ENCODE assay signal across 16 cellular contexts in the genomic region with DNA sequence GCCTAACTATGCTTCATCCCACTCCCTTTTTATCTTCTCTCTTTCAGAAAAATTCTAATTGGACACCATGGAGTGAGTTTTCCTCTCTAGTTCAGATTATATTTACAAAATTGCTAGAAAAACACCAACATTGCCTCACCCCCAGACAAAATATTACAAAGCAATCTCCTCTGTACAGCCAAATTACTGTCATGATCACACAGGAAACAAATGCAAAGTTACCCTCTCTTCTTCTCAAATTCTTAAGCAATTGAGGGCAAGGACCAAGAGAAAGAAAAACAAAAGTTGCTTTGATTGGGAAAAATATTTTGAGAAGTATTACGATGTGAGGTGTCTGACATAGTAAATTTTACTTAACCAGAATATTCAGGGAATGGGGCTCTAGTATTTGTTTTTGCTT. TPM values are rescaled to one million over a fixed set of nuclear protein-coding genes. Genes with fewer than 3 reads are reported as not detected.
DNase-seq lines count a peak whose midpoint lies in the region; ATAC-seq and TF ChIP-seq lines count a peak whose summit lies in the region.
"Had no signal": no experiment of that assay in that cellular context is flagged by ENCODE, and none has a peak within 500 bp of the region (broad histone marks: within the 10 kb centered on the region; RNA-seq: fewer than 3 reads in every experiment).

No MANE protein-coding gene starts in this region.

- POLR2A ChIA-PET in OCI-LY7 (lab: Charles Lee) = interaction anchor here (0.8 kb wide), 1 partner anchor 30 kb away, joined by 5 read pairs; the partner anchor contains the start of gene ABCA1

- H3K9me3 Mint-ChIP-seq in T-helper 1 cell treated with Interleukin-12 subunit alpha and Interleukin-12 subunit beta and Interleukin-4 antibody, amounts not matched to agents 30 μg/mL and 1 μg/mL, for 36 hours = no peaks in the 10 kb centered on the region
- H3K9me3 Mint-ChIP-seq in endodermal cell = no peaks in the 10 kb centered on the region
- H3K9me3 Mint-ChIP-seq: CD4-positive, alpha-beta T cell; GM23338 had no signal

- no peaks in the 10 kb centered on the region for H4K20me1 ChIP-seq in OCI-LY7 (ENCODE audit: insufficient read depth, low read length)

- H3K27ac ChIP-seq in OCI-LY7 (ENCODE audit: low read depth, low read length, poor library complexity, severe bottlenecking) = no peak overlapping the region
- H3K27ac ChIP-seq in endodermal cell (ENCODE audit: low read depth, low read length) = no peak overlapping the region
- no peak overlapping the region for H3K27ac ChIP-seq in iPS-20b (ENCODE audit: low read length)
- H3K27ac ChIP-seq: 22Rv1, A549, C4-2B had no signal

- 88% methylated on average over 1 of the region's 1 CpG; no CpG with 5 or more reads in 1 of the 2 experiments for WGBS in endodermal cell (ENCODE audit: insufficient coverage in 1 of 2, insufficient read length in 1 of 2), 2 experiments

- BruUV-seq in OCI-LY7 (replicated peaks; lab: Mats Ljungman, UMichigan) = no TSS peak

- H3K27ac Mint-ChIP-seq in T-helper 1 cell treated with Interleukin-12 subunit alpha and Interleukin-12 subunit beta and Interleukin-4 antibody, amounts not matched to agents 30 μg/mL and 1 μg/mL, for 36 hours = peak overlapping the region; percentile 4
- H3K27ac Mint-ChIP-seq in endodermal cell = peak overlapping the region; percentile 29
- H3K27ac Mint-ChIP-seq: CD4-positive, alpha-beta T cell; GM23338 had no signal

- H3K36me3 Mint-ChIP-seq in T-helper 1 cell treated with Interleukin-12 subunit alpha and Interleukin-12 subunit beta and Interleukin-4 antibody, amounts not matched to agents 30 μg/mL and 1 μg/mL, for 36 hours (ENCODE audit: low read depth) = no peaks in the 10 kb centered on the region
- H3K36me3 Mint-ChIP-seq in endodermal cell (ENCODE audit: low read depth) = no peaks in the 10 kb centered on the region

- no peak overlapping the region for H3K4me2 ChIP-seq in OCI-LY7 (ENCODE audit: low read length)
- H3K4me2 ChIP-seq: A549, GM23338 had no signal

- TF ChIP-seq CTCF in OCI-LY7 (conservative IDR thresholded peaks at IDR 0.05; ENCODE audit: low read length) (no peak), endodermal cell (conservative IDR thresholded peaks at IDR 0.05) (no peak)

- H3K9me3 ChIP-seq in OCI-LY7 (ENCODE audit: low read length) = no peaks in the 10 kb centered on the region
- no peaks in the 10 kb centered on the region for H3K9me3 ChIP-seq in endodermal cell (ENCODE audit: control insufficient read depth, low read length)
- no peaks in the 10 kb centered on the region for H3K9me3 ChIP-seq in iPS-20b (ENCODE audit: insufficient read depth, low read depth, low read length)
- H3K9me3 ChIP-seq: A549, Caco-2 had no signal

- no peak overlapping the region for H3K9ac ChIP-seq in endodermal cell (ENCODE audit: extremely low read depth, low read length, poor library complexity, severe bottlenecking)
- peak overlapping the region; percentile 35; the same call in 1 of the 2 replicates for H3K9ac ChIP-seq in iPS-20b (ENCODE audit: low read depth, low read length)

- H3K9me2 ChIP-seq in OCI-LY7 (ENCODE audit: insufficient read depth, low read length) = no peaks in the 10 kb centered on the region

- H3K79me2 ChIP-seq in OCI-LY7 (ENCODE audit: insufficient read depth, low read depth, low read length) = no peaks in the 10 kb centered on the region

- intact Hi-C loops in OCI-LY7 (cut with micrococcal nuclease; ENCODE audit: unreplicated experiment) = no loop called here

- peaks cover 40% of the 10 kb centered on the region for H3K4me1 Mint-ChIP-seq in T-helper 1 cell treated with Interleukin-12 subunit alpha and Interleukin-12 subunit beta and Interleukin-4 antibody, amounts not matched to agents 30 μg/mL and 1 μg/mL, for 36 hours (ENCODE audit: low read depth)
- H3K4me1 Mint-ChIP-seq in endodermal cell = peaks cover 15% of the 10 kb centered on the region

- H3K4me3 Mint-ChIP-seq in T-helper 1 cell treated with Interleukin-12 subunit alpha and Interleukin-12 subunit beta and Interleukin-4 antibody, amounts not matched to agents 30 μg/mL and 1 μg/mL, for 36 hours = no peak overlapping the region
- H3K4me3 Mint-ChIP-seq in endodermal cell = no peak overlapping the region
- H3K4me3 Mint-ChIP-seq: CD4-positive, alpha-beta T cell; GM23338 had no signal

- no peaks in the 10 kb centered on the region for H3K27me3 ChIP-seq in endodermal cell (ENCODE audit: control insufficient read depth, insufficient read depth, low read length, poor library complexity, severe bottlenecking)
- no peaks in the 10 kb centered on the region for H3K27me3 ChIP-seq in iPS-20b (ENCODE audit: insufficient read depth, low read length)

- CTCF ChIA-PET in OCI-LY7 (lab: Charles Lee; ENCODE audit: unreplicated experiment) = no interaction called here

- H3K4me1 ChIP-seq in OCI-LY7 (ENCODE audit: insufficient read depth, low read length, poor library complexity, severe bottlenecking) = peaks cover 25% of the 10 kb centered on the region
- H3K4me1 ChIP-seq in endodermal cell (ENCODE audit: control insufficient read depth, insufficient read depth, low read length) = no peaks in the 10 kb centered on the region
- peaks cover 29% of the 10 kb centered on the region for H3K4me1 ChIP-seq in iPS-20b (ENCODE audit: insufficient read depth, low read length)
- H3K4me1 ChIP-seq: Caco-2 had no signal

- H3K4me3 ChIP-seq in OCI-LY7 (ENCODE audit: low read depth, low read length, poor library complexity, severe bottlenecking) (no peak overlapping the region), endodermal cell (ENCODE audit: low read length) (no peak overlapping the region), iPS-20b (ENCODE audit: low read length) (no peak overlapping the region)
- H3K4me3 ChIP-seq: A549, GM23338 had no signal

- peak overlapping the region; percentile 48; the same call in 1 of the 2 replicates for H2AFZ ChIP-seq in OCI-LY7 (ENCODE audit: low read length)

- ATAC-seq in GM21390 (IDR thresholded peaks at IDR 0.05; ENCODE audit: unreplicated experiment) = no peak
- ATAC-seq: A549, GM23338 had no signal

- H3K36me3 ChIP-seq in OCI-LY7 (ENCODE audit: insufficient read depth, low read length) (no peaks in the 10 kb centered on the region), endodermal cell (ENCODE audit: control insufficient read depth, insufficient read depth, low read length) (no peaks in the 10 kb centered on the region), iPS-20b (ENCODE audit: insufficient read depth, low read depth, low read length) (no peaks in the 10 kb centered on the region)

- DNase-seq in T-helper 1 cell (no peak), OCI-LY7 (ENCODE audit: low spot score) (no peak), endodermal cell (no peak), NCI-H345 (lab: John Stamatoyannopoulos, UW) (no peak), NCI-H524 (lab: John Stamatoyannopoulos, UW) (no peak)
- DNase-seq: AML-193; Caco-2; CD4-positive, alpha-beta T cell; HCEC 1CT had no signal

- no peaks in the 10 kb centered on the region for H3K27me3 Mint-ChIP-seq in T-helper 1 cell treated with Interleukin-12 subunit alpha and Interleukin-12 subunit beta and Interleukin-4 antibody, amounts not matched to agents 30 μg/mL and 1 μg/mL, for 36 hours (ENCODE audit: low read depth)
- no peaks in the 10 kb centered on the region for H3K27me3 Mint-ChIP-seq in endodermal cell (ENCODE audit: insufficient read depth)
- H3K27me3 Mint-ChIP-seq: CD4-positive, alpha-beta T cell had no signal

RNA-seq across cellular contexts. Expression of gene ABCA1, which starts 30.8 kb away (rescaled TPM):
- total RNA-seq in OCI-LY7 (2014; rRNA removed; shearing (Covaris generic)) = 8.0 and 10.1 TPM in 2 replicates
- 14.0 and 18.9 TPM in 2 replicates for total RNA-seq in OCI-LY7 (2022)
- 10 to 100 TPM; 21.6 to 34.8 TPM for total RNA-seq in endodermal cell
- 6.5 TPM for polyA plus RNA-seq in endodermal cell (2013, experiment 1 of 2)
- 8.7 TPM for polyA plus RNA-seq in endodermal cell (2013, experiment 2 of 2)
